In the genomic region with DNA sequence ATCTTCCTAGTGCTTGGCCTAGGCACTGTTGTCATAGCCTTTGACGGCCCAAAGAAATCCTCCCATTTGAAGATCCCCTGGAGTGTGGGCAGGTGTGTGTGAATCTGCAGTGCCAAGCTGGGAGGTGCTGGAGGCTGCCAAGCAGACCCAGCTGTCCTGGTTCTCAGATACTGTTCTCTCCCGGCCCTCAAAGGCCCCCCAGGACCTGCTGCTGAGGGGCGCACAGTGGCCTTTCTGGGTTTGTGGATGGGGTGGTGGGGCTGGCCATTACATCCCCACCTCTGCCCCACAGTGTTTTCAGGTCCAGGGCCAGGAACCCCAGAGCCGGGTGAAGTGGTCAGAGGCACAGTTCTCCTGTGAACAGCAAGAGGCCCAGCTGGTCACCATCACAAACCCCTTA, we compare ENCODE assay signal across 1 cellular context.
TF ChIP-seq lines count a peak whose summit lies in the region.

No MANE protein-coding gene starts in this region.

TF ChIP-seq in H1, 55 proteins besides CTCF, POLR2A, EP300 and RAD21:
- no peak for TF ChIP-seq GTF2F1 (IDR thresholded peaks at IDR 0.05; ENCODE audit: borderline replicate concordance, low read depth, low read length)
- TF ChIP-seq TCF12 (IDR thresholded peaks at IDR 0.05; ENCODE audit: low read depth, low read length): no peak
- TF ChIP-seq RBBP5 (IDR thresholded peaks at IDR 0.05; ENCODE audit: borderline replicate concordance, low read depth, low read length): no peak
- no peak for TF ChIP-seq BACH1 (IDR thresholded peaks at IDR 0.05; ENCODE audit: low read length)
- TF ChIP-seq, protein P1, sequence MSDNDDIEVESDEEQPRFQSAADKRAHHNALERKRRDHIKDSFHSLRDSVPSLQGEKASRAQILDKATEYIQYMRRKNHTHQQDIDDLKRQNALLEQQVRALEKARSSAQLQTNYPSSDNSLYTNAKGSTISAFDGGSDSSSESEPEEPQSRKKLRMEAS (IDR thresholded peaks at IDR 0.05): no peak
- TF ChIP-seq PHF8 (conservative IDR thresholded peaks at IDR 0.05; ENCODE audit: low read depth, low read length): no peak
- TF ChIP-seq TEAD4 (IDR thresholded peaks at IDR 0.05; ENCODE audit: low read depth, low read length): no peak
- TF ChIP-seq MAFK (IDR thresholded peaks at IDR 0.05; ENCODE audit: low read depth, low read length): no peak
- TF ChIP-seq CBX5 (IDR thresholded peaks at IDR 0.05; ENCODE audit: low read depth, low read length): no peak
- no peak for TF ChIP-seq ASH2L (IDR thresholded peaks at IDR 0.05; ENCODE audit: low read length)
- no peak for TF ChIP-seq KDM4A (IDR thresholded peaks at IDR 0.05; ENCODE audit: low read depth, low read length, severe bottlenecking)
- no peak for TF ChIP-seq JUND (IDR thresholded peaks at IDR 0.05; ENCODE audit: low read length)
- no peak for TF ChIP-seq YY1 (IDR thresholded peaks at IDR 0.05; ENCODE audit: low read depth, low read length)
- TF ChIP-seq CBX8 (IDR thresholded peaks at IDR 0.05; ENCODE audit: borderline replicate concordance, low read depth, low read length): no peak
- TF ChIP-seq HDAC2 (IDR thresholded peaks at IDR 0.05; ENCODE audit: borderline replicate concordance in 1 of 2, low read depth in 2 of 2, low read length in 2 of 2): no peak
- no peak for TF ChIP-seq SRF (IDR thresholded peaks at IDR 0.05; ENCODE audit: low read depth, low read length)
- TF ChIP-seq CHD1 (IDR thresholded peaks at IDR 0.05; ENCODE audit: low read depth, low read length): no peak
- TF ChIP-seq SIX5 (IDR thresholded peaks at IDR 0.05; ENCODE audit: low read depth, low read length): no peak
